ENCODE assay signal across 23 cellular contexts in the genomic region with DNA sequence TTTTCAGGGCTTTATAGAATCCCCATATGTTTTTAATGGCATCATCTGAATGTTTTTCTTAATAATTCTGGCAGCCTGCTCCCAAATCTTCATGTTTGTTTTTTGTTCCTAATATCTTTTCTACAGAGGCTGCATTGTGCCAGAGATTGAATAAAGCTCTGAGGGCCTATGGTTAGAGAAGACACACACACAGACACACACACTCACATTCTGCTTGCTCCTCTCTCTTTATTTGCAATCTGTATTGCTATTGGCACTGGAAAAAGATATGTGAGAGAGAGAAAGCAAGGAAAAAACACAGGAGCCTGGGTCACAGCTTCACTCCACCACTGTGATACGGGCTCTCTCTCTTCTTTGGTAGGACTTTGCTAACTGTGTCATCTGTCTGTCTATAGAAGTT.
"Had no signal": no experiment of that assay in that cellular context is flagged by ENCODE, and none has a peak within 500 bp of the region (broad histone marks: within the 10 kb centered on the region; RNA-seq: fewer than 3 reads in every experiment).

No MANE protein-coding gene starts in this region.

- ATAC-seq: esophagus mucosa; lower lobe of right lung; naive thymus-derived CD4-positive, alpha-beta T cell; stimulated activated effector memory CD8-positive, alpha-beta T cell treated with anti-CD3 and anti-CD28 coated beads, Interleukin-12 subunit alpha, Interleukin-12 subunit beta, amount 100 ng/mL, for 72 hours; stimulated activated naive CD8-positive, alpha-beta T cell treated with anti-CD3 and anti-CD28 coated beads, Interleukin-15, Interleukin-2, amounts not matched to agents 100 U/mL and 50 U/mL, for 24 hours had no signal

- H3K4me1 ChIP-seq: colonic mucosa, lower lobe of right lung, suprapubic skin had no signal

- H3K4me2 ChIP-seq: smooth muscle cell had no signal

- H3K4me3 Mint-ChIP-seq: immature natural killer cell; naive thymus-derived CD4-positive, alpha-beta T cell; nephron progenitor cell; stimulated activated effector memory CD8-positive, alpha-beta T cell treated with anti-CD3 and anti-CD28 coated beads, Interleukin-12 subunit alpha, Interleukin-12 subunit beta, amount 100 ng/mL, for 72 hours had no signal

- H3K4me3 ChIP-seq: cardiac muscle cell, colonic mucosa, left ventricle myocardium inferior, lower lobe of right lung, ovary, right atrium auricular region, smooth muscle cell, suprapubic skin, tibial nerve had no signal

- H3K9me3 ChIP-seq: colonic mucosa, left ventricle myocardium inferior, lower lobe of right lung, neutrophil, ovary, right atrium auricular region, suprapubic skin, tibial nerve had no signal

- H3K27me3 ChIP-seq: cardiac muscle cell, colonic mucosa, neutrophil, ovary, right atrium auricular region, suprapubic skin, tibial nerve had no signal

- H3K9me3 Mint-ChIP-seq: naive thymus-derived CD4-positive, alpha-beta T cell; nephron progenitor cell; stimulated activated effector memory CD8-positive, alpha-beta T cell treated with anti-CD3 and anti-CD28 coated beads, Interleukin-12 subunit alpha, Interleukin-12 subunit beta, amount 100 ng/mL, for 72 hours had no signal

- H3K36me3 ChIP-seq: cardiac muscle cell, colonic mucosa, left ventricle myocardium inferior, lower lobe of right lung, neutrophil, ovary, right atrium auricular region, suprapubic skin, tibial nerve had no signal

- H3K27ac Mint-ChIP-seq: immature natural killer cell; naive thymus-derived CD4-positive, alpha-beta T cell; nephron progenitor cell; stimulated activated effector memory CD8-positive, alpha-beta T cell treated with anti-CD3 and anti-CD28 coated beads, Interleukin-12 subunit alpha, Interleukin-12 subunit beta, amount 100 ng/mL, for 72 hours had no signal

- DNase-seq: cerebellar nuclear complex; colonic mucosa; dermis blood vessel endothelial cell; foreskin fibroblast; immature natural killer cell; left cardiac atrium; left ventricle myocardium inferior; lower lobe of right lung; mesenchymal stem cell; naive thymus-derived CD4-positive, alpha-beta T cell; nephron progenitor cell; ovary; stimulated activated CD4-positive, alpha-beta T cell treated with anti-CD3 and anti-CD28 coated beads, Interleukin-4, amount 100 ng/mL, for 1 hour; stimulated activated CD8-positive, alpha-beta memory T cell treated with anti-CD3 and anti-CD28 coated beads, Interleukin-4, amount 100 ng/mL, for 48 hours; stimulated activated naive CD8-positive, alpha-beta T cell treated with anti-CD3 and anti-CD28 coated beads, Interleukin-15, Interleukin-2, amounts not matched to agents 100 U/mL and 50 U/mL, for 24 hours had no signal

- H3K27ac ChIP-seq: cardiac muscle cell, colonic mucosa, left ventricle myocardium inferior, lower lobe of right lung, neutrophil, ovary, right atrium auricular region, suprapubic skin, tibial nerve had no signal

- H3K4me1 Mint-ChIP-seq: immature natural killer cell; naive thymus-derived CD4-positive, alpha-beta T cell; stimulated activated effector memory CD8-positive, alpha-beta T cell treated with anti-CD3 and anti-CD28 coated beads, Interleukin-12 subunit alpha, Interleukin-12 subunit beta, amount 100 ng/mL, for 72 hours had no signal

- H3K36me3 Mint-ChIP-seq: immature natural killer cell; naive thymus-derived CD4-positive, alpha-beta T cell; stimulated activated effector memory CD8-positive, alpha-beta T cell treated with anti-CD3 and anti-CD28 coated beads, Interleukin-12 subunit alpha, Interleukin-12 subunit beta, amount 100 ng/mL, for 72 hours had no signal
